Comparison of ENCODE assay signal across 1 cellular context in genomic region chrX:153635788-153636668, GRCh38.
TF ChIP-seq lines count a peak whose summit lies in the region.

No MANE protein-coding gene starts in this region.

TF ChIP-seq in WTC11, 78 proteins besides CTCF, POLR2A, EP300 and RAD21 (continued from another document):
- TF ChIP-seq HMGXB4 (CRISPR knock-in tag; IDR thresholded peaks at IDR 0.05) (no peak), ZBTB43 (CRISPR knock-in tag; IDR thresholded peaks at IDR 0.05) (no peak), ATF6 (CRISPR knock-in tag; IDR thresholded peaks at IDR 0.05) (no peak), ESRRA (CRISPR knock-in tag; IDR thresholded peaks at IDR 0.05; ENCODE audit: borderline replicate concordance) (no peak)
